ENCODE assay signal across 8 cellular contexts in genomic region chr1:16513412-16514106, GRCh38. TPM values are rescaled to one million over a fixed set of nuclear protein-coding genes. Genes with fewer than 3 reads are reported as not detected.
DNase-seq lines count a peak whose midpoint lies in the region; ATAC-seq and TF ChIP-seq lines count a peak whose summit lies in the region.
"Not testable (repeated sequence)": the region's sequence is repeated elsewhere in the genome, so short reads cannot be mapped to it uniquely, and the experiment has no call there.

No MANE protein-coding gene starts in this region.

- CTCF ChIA-PET in activated CD4-positive, alpha-beta T cell treated with anti-CD3 and anti-CD28 coated beads, Interleukin-2, amount 10 ng/mL, durations not matched to agents 7 days and 5 days (lab: Charles Lee): not testable (repeated sequence)

- intact Hi-C loops in lower lobe of right lung (cut with DNase I): not testable (repeated sequence)

- H3K36me3 ChIP-seq in duodenal mucosa (ENCODE audit: control insufficient read depth in 1 of 2, insufficient read depth in 2 of 2, low read length in 2 of 2); lower lobe of right lung: not testable (repeated sequence)

- peak; percentile 95 for DNase-seq in DMS 273 (lab: John Stamatoyannopoulos, UW; ENCODE audit: unreplicated experiment)
- DNase-seq in HPDE6-E6E7 (ENCODE audit: extremely low spot score): peak; percentile 57
- DNase-seq in NCI-H748 (lab: John Stamatoyannopoulos, UW; ENCODE audit: unreplicated experiment): peak; percentile 92
- peak; percentile 75 for DNase-seq in activated CD4-positive, alpha-beta T cell treated with anti-CD3 and anti-CD28 coated beads, Interleukin-2, amount 10 ng/mL, durations not matched to agents 7 days and 5 days
- not testable (repeated sequence) for DNase-seq in lower lobe of right lung
- DNase-seq in stimulated activated CD8-positive, alpha-beta memory T cell treated with anti-CD3 and anti-CD28 coated beads, Interleukin-12 subunit alpha, Interleukin-12 subunit beta, amount 100 ng/mL, for 4 hours (ENCODE audit: low read depth): peak; percentile 43

- not testable (repeated sequence) for H3K4me1 Mint-ChIP-seq in activated CD4-positive, alpha-beta T cell treated with anti-CD3 and anti-CD28 coated beads, Interleukin-2, amount 10 ng/mL, durations not matched to agents 7 days and 5 days

- not testable (repeated sequence) for H3K9me3 ChIP-seq in duodenal mucosa (ENCODE audit: control insufficient read depth in 1 of 2, low read length in 2 of 2); lower lobe of right lung

- H3K27ac ChIP-seq in duodenal mucosa (ENCODE audit: low read depth, low read length): peak overlapping the region; percentile 50
- H3K27ac ChIP-seq in lower lobe of right lung: peak overlapping the region; percentile 58

- not testable (repeated sequence) for H3K36me3 Mint-ChIP-seq in activated CD4-positive, alpha-beta T cell treated with anti-CD3 and anti-CD28 coated beads, Interleukin-2, amount 10 ng/mL, durations not matched to agents 7 days and 5 days (ENCODE audit: low read depth)

- H3K27ac Mint-ChIP-seq in activated CD4-positive, alpha-beta T cell treated with anti-CD3 and anti-CD28 coated beads, Interleukin-2, amount 10 ng/mL, durations not matched to agents 7 days and 5 days: not testable (repeated sequence)

- not testable (repeated sequence) for H3K9me3 Mint-ChIP-seq in activated CD4-positive, alpha-beta T cell treated with anti-CD3 and anti-CD28 coated beads, Interleukin-2, amount 10 ng/mL, durations not matched to agents 7 days and 5 days

- not testable (repeated sequence) for H3K27me3 Mint-ChIP-seq in activated CD4-positive, alpha-beta T cell treated with anti-CD3 and anti-CD28 coated beads, Interleukin-2, amount 10 ng/mL, durations not matched to agents 7 days and 5 days

- H3K27me3 ChIP-seq in duodenal mucosa (ENCODE audit: control insufficient read depth in 1 of 2, insufficient read depth in 2 of 2, low read length in 2 of 2); lower lobe of right lung (ENCODE audit: low read depth): not testable (repeated sequence)

- not testable (repeated sequence) for TF ChIP-seq CTCF in lower lobe of right lung (IDR thresholded peaks at IDR 0.05)

- H3K4me1 ChIP-seq in duodenal mucosa (ENCODE audit: control insufficient read depth in 1 of 2, insufficient read depth in 2 of 2, low read length in 2 of 2); lower lobe of right lung: not testable (repeated sequence)

- not testable (repeated sequence) for H3K4me3 Mint-ChIP-seq in activated CD4-positive, alpha-beta T cell treated with anti-CD3 and anti-CD28 coated beads, Interleukin-2, amount 10 ng/mL, durations not matched to agents 7 days and 5 days

- POLR2A ChIA-PET in activated CD4-positive, alpha-beta T cell treated with anti-CD3 and anti-CD28 coated beads, Interleukin-2, amount 10 ng/mL, durations not matched to agents 7 days and 5 days (lab: Charles Lee): interaction anchor here (0.7 to 0.8 kb wide), 5 partner anchors 21 to 392 kb away, joined by 3 to 4 read pairs (median 3); partner anchors contain the start of gene NECAP2

- H3K4me3 ChIP-seq in duodenal mucosa (ENCODE audit: low read depth in 1 of 2, low read length in 2 of 2): peak overlapping the region in 1 of 2 donors; percentile 21
- peak overlapping the region; percentile 11 for H3K4me3 ChIP-seq in lower lobe of right lung

- peak overlapping the region in 1 of 2 donors; percentile 33 for H3K9ac ChIP-seq in duodenal mucosa (ENCODE audit: low read depth in 1 of 2, low read length in 2 of 2)

- ATAC-seq in GM21367 (IDR thresholded peaks at IDR 0.05; ENCODE audit: unreplicated experiment) (peak; percentile 65), lower lobe of right lung (peak; percentile 98 to 99)

RNA-seq across cellular contexts. Expression of gene RNU1-1, which starts 0.5 kb away (rescaled TPM):
- 1,000 to 10,000 TPM; 2,316 to 2,477 TPM for total RNA-seq in activated CD4-positive, alpha-beta T cell treated with anti-CD3 and anti-CD28 coated beads, Interleukin-2, amount 10 ng/mL, durations not matched to agents 7 days and 5 days
- 6,803 TPM for total RNA-seq in lower lobe of right lung
